ENCODE assay signal across 27 cellular contexts in genomic region chr4:130591091-130591490, GRCh38.
"Had no signal": no experiment of that assay in that cellular context is flagged by ENCODE, and none has a peak within 500 bp of the region (broad histone marks: within the 10 kb centered on the region; RNA-seq: fewer than 3 reads in every experiment).

No MANE protein-coding gene starts in this region.

- H3K27ac ChIP-seq: heart right ventricle, left lung, lower lobe of right lung, pancreas, prostate gland, skin epidermis, spleen, suprapubic skin, thoracic aorta, tibial artery, upper lobe of left lung had no signal

- H3K36me3 ChIP-seq: heart right ventricle, left lung, lower lobe of right lung, pancreas, prostate gland, spleen, suprapubic skin, thoracic aorta, tibial artery, upper lobe of left lung had no signal

- H3K4me3 ChIP-seq: heart right ventricle, left lung, lower lobe of right lung, mucosa of descending colon, pancreas, prostate gland, skin epidermis, spleen, suprapubic skin, thoracic aorta, tibial artery, upper lobe of left lung had no signal

- H3K9me3 ChIP-seq: left lung, lower lobe of right lung, mucosa of descending colon, pancreas, prostate gland, suprapubic skin, thoracic aorta, tibial artery, upper lobe of left lung had no signal

- DNase-seq: heart right ventricle; hypothalamus; immature natural killer cell; kidney; left colon; left lung; lower lobe of right lung; mesendoderm; midbrain; mucosa of descending colon; naive thymus-derived CD4-positive, alpha-beta T cell; pancreas; posterior cingulate gyrus; retina; right cardiac atrium; spleen; stimulated activated CD4-positive, alpha-beta T cell treated with anti-CD3 and anti-CD28 coated beads, Interleukin-4, amount 100 ng/mL, for 24 hours; stimulated activated naive CD4-positive, alpha-beta T cell; tibial artery; upper lobe of left lung had no signal

- H3K27me3 ChIP-seq: heart right ventricle, left lung, pancreas, spleen, suprapubic skin, tibial artery, upper lobe of left lung had no signal

- H3K4me1 ChIP-seq: heart right ventricle, left lung, lower lobe of right lung, pancreas, prostate gland, spleen, suprapubic skin, tibial artery, upper lobe of left lung had no signal

- ATAC-seq: heart right ventricle; left colon; left lung; lower lobe of right lung; mucosa of descending colon; naive thymus-derived CD4-positive, alpha-beta T cell; natural killer cell treated with Interleukin-12 subunit alpha and Interleukin-12 subunit beta and Interleukin-15 and Interleukin-18, amount 100 ng/mL, for 72 hours; right cardiac atrium; sciatic nerve; stimulated activated effector memory CD8-positive, alpha-beta T cell treated with anti-CD3 and anti-CD28 coated beads, Interleukin-12 subunit alpha, Interleukin-12 subunit beta, amount 100 ng/mL, for 72 hours had no signal
